1 cellular context compared by ENCODE assay signal in genomic region chr10:3890602-3891352, GRCh38.
TF ChIP-seq lines count a peak whose summit lies in the region.

No MANE protein-coding gene starts in this region.

TF ChIP-seq in IMR-90, 13 proteins besides CTCF, POLR2A, EP300 and RAD21:
- no peak for TF ChIP-seq MXI1 (IDR thresholded peaks at IDR 0.05; ENCODE audit: borderline replicate concordance, low read depth, low read length)
- TF ChIP-seq FOS (IDR thresholded peaks at IDR 0.05; ENCODE audit: low read depth, low read length) = no peak
- TF ChIP-seq CEBPB (IDR thresholded peaks at IDR 0.05; ENCODE audit: low read depth, low read length) = no peak
- TF ChIP-seq RFX5 (IDR thresholded peaks at IDR 0.05; ENCODE audit: low read depth, low read length) = no peak
- no peak for TF ChIP-seq CHD1 (IDR thresholded peaks at IDR 0.05; ENCODE audit: low read depth, low read length)
- TF ChIP-seq RCOR1 (IDR thresholded peaks at IDR 0.05; ENCODE audit: insufficient replicate concordance, low read length) = no peak
- TF ChIP-seq ELK1 (IDR thresholded peaks at IDR 0.05; ENCODE audit: borderline replicate concordance, low read depth, low read length) = no peak
- TF ChIP-seq BHLHE40 (IDR thresholded peaks at IDR 0.05; ENCODE audit: low read depth, low read length) = no peak
- no peak for TF ChIP-seq MAFK (IDR thresholded peaks at IDR 0.05; ENCODE audit: low read depth, low read length)
- TF ChIP-seq SMC3 (IDR thresholded peaks at IDR 0.05; ENCODE audit: low read depth, low read length) = no peak
- no peak for TF ChIP-seq NFE2L2 (IDR thresholded peaks at IDR 0.05; ENCODE audit: low read depth, low read length)
- TF ChIP-seq USF2 (IDR thresholded peaks at IDR 0.05; ENCODE audit: low read depth, low read length) = no peak
- no peak for TF ChIP-seq MAZ (IDR thresholded peaks at IDR 0.05; ENCODE audit: borderline replicate concordance, low read depth, low read length)
TF ChIP-seq in IMR-90: peak in this region for 0.
